In the genomic region with DNA sequence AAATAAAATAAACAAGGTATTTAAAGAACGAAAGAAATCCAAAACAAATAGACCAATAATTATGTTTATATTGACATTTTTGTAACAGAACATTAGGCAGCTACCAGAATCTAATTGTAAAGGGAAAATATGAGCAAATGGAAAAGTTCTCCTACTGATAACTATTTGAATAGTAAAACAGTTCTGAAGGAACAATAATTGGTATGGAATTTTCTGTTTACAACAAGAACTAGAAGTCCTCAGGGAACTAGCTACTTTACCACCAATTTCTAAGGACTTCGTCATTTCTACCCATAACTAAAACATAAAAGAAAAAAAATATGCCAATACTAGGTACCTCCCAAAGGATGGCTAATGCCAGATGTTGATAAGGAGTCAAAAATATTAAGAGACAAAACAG, we compare ENCODE assay signal across 24 cellular contexts. TPM values are rescaled to one million over a fixed set of nuclear protein-coding genes. Genes with fewer than 3 reads are reported as not detected.
DNase-seq lines count a peak whose midpoint lies in the region; ATAC-seq, FAIRE-seq and TF ChIP-seq lines count a peak whose summit lies in the region.
"Had no signal": no experiment of that assay in that cellular context is flagged by ENCODE, and none has a peak within 500 bp of the region (broad histone marks: within the 10 kb centered on the region; RNA-seq: fewer than 3 reads in every experiment).

No MANE protein-coding gene starts in this region.

- no peak overlapping the region for H3K9ac ChIP-seq in endocrine pancreas (ENCODE audit: control insufficient read depth, insufficient read depth, low read length)
- H3K9ac ChIP-seq: BLaER1 treated with 17β-estradiol and CSF1 and Interleukin-3, amounts not matched to agents 10 nM and 100 nM; GM23248 had no signal

- peaks cover 17% of the 10 kb centered on the region for H3K36me3 Mint-ChIP-seq in osteocyte (ENCODE audit: unreplicated experiment)

- POLR2A ChIA-PET in GM10248 (lab: Yijun Ruan, JAX) = no interaction called here

- H3K9me3 Mint-ChIP-seq in osteocyte (ENCODE audit: unreplicated experiment) = no peaks in the 10 kb centered on the region
- H3K9me3 Mint-ChIP-seq: CD4-positive, alpha-beta memory T cell had no signal

- H3K27me3 ChIP-seq in endocrine pancreas (ENCODE audit: control insufficient read depth, insufficient read depth, low read length) (no peaks in the 10 kb centered on the region), foreskin keratinocyte (no peaks in the 10 kb centered on the region)
- H3K27me3 ChIP-seq: BLaER1 treated with 17β-estradiol and CSF1 and Interleukin-3, amounts not matched to agents 10 nM and 100 nM; MG63; SJCRH30 had no signal

- peaks cover 21% of the 10 kb centered on the region for H3K4me1 ChIP-seq in endocrine pancreas (ENCODE audit: control insufficient read depth, insufficient read depth, low read length)
- no peaks in the 10 kb centered on the region for H3K4me1 ChIP-seq in foreskin keratinocyte
- H3K4me1 ChIP-seq: BLaER1 treated with 17β-estradiol and CSF1 and Interleukin-3, amounts not matched to agents 10 nM and 100 nM; SJCRH30 had no signal

- no peak overlapping the region for H3K4me3 Mint-ChIP-seq in osteocyte (ENCODE audit: unreplicated experiment)
- H3K4me3 Mint-ChIP-seq: CD4-positive, alpha-beta memory T cell had no signal

- CTCF ChIA-PET in GM10248 (lab: Yijun Ruan, JAX) = interaction anchor here (0.8 to 2.3 kb wide), 8 partner anchors 9 to 143 kb away, joined by 3 to 8 read pairs (median 4); no protein-coding TSS in a partner anchor

- no peaks in the 10 kb centered on the region for H3K27me3 Mint-ChIP-seq in osteocyte (ENCODE audit: unreplicated experiment)
- H3K27me3 Mint-ChIP-seq: CD4-positive, alpha-beta memory T cell had no signal

- DNase-seq in NCI-H146 (lab: John Stamatoyannopoulos, UW) = peak; percentile 23
- no peak for DNase-seq in osteocyte (ENCODE audit: extremely low spot score, unreplicated experiment)
- DNase-seq in GM10248 (ENCODE audit: extremely low spot score) = no peak
- DNase-seq in effector CD8-positive, alpha-beta T cell (lab: John Stamatoyannopoulos, UW) = no peak
- no peak for DNase-seq in foreskin keratinocyte
- DNase-seq: AML-193; CD4-positive, alpha-beta memory T cell; COR-L47; GDM1; GM23248; H7; KBM-7; MG63; NCI-H187; NCI-H446; NCI-H524 treated with DMSO at 0.1 percent for 48 hours; PC-9; SJCRH30 had no signal

- FAIRE-seq in A204.1 (lab: Jason Lieb, UNC) = peak; percentile 46
- FAIRE-seq: HepG2 had no signal

- ATAC-seq in foreskin keratinocyte = no peak
- ATAC-seq: HepG2, Right ventricle myocardium inferior, SK-N-SH treated with all-trans-retinoic acid at 6 μM for 48 hours had no signal

- H3K4me3 ChIP-seq in endocrine pancreas (ENCODE audit: control insufficient read depth, insufficient read depth, low read length) = peak overlapping the region; percentile 92
- H3K4me3 ChIP-seq: BLaER1 treated with 17β-estradiol and CSF1 and Interleukin-3, amounts not matched to agents 10 nM and 100 nM; GM23248; MG63; PC-9; SJCRH30 had no signal

- TF ChIP-seq CTCF in osteocyte (IDR thresholded peaks at IDR 0.05) = no peak
- no peak for TF ChIP-seq CTCF in GM10248 (IDR thresholded peaks at IDR 0.05; ENCODE audit: control extremely low read depth, extremely low read depth, low read depth, missing control alignments)
- TF ChIP-seq CTCF in foreskin keratinocyte (conservative IDR thresholded peaks at IDR 0.05) = no peak

- H3K27ac ChIP-seq in foreskin keratinocyte = no peak overlapping the region
- H3K27ac ChIP-seq: BLaER1 treated with 17β-estradiol and CSF1 and Interleukin-3, amounts not matched to agents 10 nM and 100 nM; PC-9; SJCRH30 had no signal

- H3K27ac Mint-ChIP-seq in osteocyte (ENCODE audit: unreplicated experiment) = peak overlapping the region; percentile 24
- H3K27ac Mint-ChIP-seq: CD4-positive, alpha-beta memory T cell had no signal

- H3K4me1 Mint-ChIP-seq in osteocyte (ENCODE audit: unreplicated experiment) = peaks cover 14% of the 10 kb centered on the region

- H3K36me3 ChIP-seq in endocrine pancreas (ENCODE audit: control insufficient read depth, insufficient read depth, low read length) = no peaks in the 10 kb centered on the region

- H3K9me3 ChIP-seq in endocrine pancreas (ENCODE audit: control insufficient read depth, low read length) = no peaks in the 10 kb centered on the region
- H3K9me3 ChIP-seq: SJCRH30 had no signal

RNA-seq across cellular contexts. Expression of gene AP3B1, which starts 58.5 kb away (rescaled TPM):
- 55.2 and 57.0 TPM in 2 replicates for total RNA-seq in osteocyte
- total RNA-seq in foreskin keratinocyte = 60.6 and 63.6 TPM in 2 replicates
- 42.2 and 47.1 TPM in 2 replicates for polyA plus RNA-seq in foreskin keratinocyte
